In the genomic region with DNA sequence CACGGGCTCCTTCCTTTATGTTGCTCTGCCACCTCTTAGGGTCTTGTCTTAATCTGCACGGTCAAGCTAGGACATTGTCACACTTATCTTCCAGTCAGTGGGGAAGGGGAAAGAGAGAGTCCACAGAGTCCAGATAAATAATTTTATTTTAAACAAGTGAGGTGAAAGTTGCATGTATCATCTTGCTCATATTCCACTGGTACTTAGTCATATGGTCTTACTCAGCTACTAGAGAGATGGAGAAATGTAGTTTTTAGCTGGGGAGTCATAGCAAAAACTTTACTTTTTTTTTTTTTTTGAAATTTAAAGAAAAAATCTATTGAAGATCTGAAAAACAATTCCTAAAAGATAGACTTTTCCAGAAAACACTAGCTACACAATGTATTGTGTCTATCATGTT, we compare ENCODE assay signal across 2 cellular contexts.
TF ChIP-seq lines count a peak whose summit lies in the region.

No MANE protein-coding gene starts in this region.

TF ChIP-seq in SK-N-SH treated with all-trans-retinoic acid at 6 μM for 48 hours, 23 proteins besides CTCF, POLR2A, EP300 and RAD21 (continued from another document):
- TF ChIP-seq, protein P1, sequence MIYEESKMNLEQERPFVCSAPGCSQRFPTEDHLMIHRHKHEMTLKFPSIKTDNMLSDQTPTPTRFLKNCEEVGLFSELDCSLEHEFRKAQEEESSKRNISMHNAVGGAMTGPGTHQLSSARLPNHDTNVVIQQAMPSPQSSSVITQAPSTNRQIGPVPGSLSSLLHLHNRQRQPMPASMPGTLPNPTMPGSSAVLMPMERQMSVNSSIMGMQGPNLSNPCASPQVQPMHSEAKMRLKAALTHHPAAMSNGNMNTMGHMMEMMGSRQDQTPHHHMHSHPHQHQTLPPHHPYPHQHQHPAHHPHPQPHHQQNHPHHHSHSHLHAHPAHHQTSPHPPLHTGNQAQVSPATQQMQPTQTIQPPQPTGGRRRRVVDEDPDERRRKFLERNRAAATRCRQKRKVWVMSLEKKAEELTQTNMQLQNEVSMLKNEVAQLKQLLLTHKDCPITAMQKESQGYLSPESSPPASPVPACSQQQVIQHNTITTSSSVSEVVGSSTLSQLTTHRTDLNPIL (CRISPR knock-in tag; IDR thresholded peaks at IDR 0.05; ENCODE audit: low read depth): no peak

TF ChIP-seq in K562, 482 proteins besides CTCF, POLR2A, EP300 and RAD21 (continued from another document):
- TF ChIP-seq, protein P2, sequence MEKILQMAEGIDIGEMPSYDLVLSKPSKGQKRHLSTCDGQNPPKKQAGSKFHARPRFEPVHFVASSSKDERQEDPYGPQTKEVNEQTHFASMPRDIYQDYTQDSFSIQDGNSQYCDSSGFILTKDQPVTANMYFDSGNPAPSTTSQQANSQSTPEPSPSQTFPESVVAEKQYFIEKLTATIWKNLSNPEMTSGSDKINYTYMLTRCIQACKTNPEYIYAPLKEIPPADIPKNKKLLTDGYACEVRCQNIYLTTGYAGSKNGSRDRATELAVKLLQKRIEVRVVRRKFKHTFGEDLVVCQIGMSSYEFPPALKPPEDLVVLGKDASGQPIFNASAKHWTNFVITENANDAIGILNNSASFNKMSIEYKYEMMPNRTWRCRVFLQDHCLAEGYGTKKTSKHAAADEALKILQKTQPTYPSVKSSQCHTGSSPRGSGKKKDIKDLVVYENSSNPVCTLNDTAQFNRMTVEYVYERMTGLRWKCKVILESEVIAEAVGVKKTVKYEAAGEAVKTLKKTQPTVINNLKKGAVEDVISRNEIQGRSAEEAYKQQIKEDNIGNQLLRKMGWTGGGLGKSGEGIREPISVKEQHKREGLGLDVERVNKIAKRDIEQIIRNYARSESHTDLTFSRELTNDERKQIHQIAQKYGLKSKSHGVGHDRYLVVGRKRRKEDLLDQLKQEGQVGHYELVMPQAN (IDR thresholded peaks at IDR 0.05; ENCODE audit: borderline replicate concordance): no peak
- TF ChIP-seq, protein P3, sequence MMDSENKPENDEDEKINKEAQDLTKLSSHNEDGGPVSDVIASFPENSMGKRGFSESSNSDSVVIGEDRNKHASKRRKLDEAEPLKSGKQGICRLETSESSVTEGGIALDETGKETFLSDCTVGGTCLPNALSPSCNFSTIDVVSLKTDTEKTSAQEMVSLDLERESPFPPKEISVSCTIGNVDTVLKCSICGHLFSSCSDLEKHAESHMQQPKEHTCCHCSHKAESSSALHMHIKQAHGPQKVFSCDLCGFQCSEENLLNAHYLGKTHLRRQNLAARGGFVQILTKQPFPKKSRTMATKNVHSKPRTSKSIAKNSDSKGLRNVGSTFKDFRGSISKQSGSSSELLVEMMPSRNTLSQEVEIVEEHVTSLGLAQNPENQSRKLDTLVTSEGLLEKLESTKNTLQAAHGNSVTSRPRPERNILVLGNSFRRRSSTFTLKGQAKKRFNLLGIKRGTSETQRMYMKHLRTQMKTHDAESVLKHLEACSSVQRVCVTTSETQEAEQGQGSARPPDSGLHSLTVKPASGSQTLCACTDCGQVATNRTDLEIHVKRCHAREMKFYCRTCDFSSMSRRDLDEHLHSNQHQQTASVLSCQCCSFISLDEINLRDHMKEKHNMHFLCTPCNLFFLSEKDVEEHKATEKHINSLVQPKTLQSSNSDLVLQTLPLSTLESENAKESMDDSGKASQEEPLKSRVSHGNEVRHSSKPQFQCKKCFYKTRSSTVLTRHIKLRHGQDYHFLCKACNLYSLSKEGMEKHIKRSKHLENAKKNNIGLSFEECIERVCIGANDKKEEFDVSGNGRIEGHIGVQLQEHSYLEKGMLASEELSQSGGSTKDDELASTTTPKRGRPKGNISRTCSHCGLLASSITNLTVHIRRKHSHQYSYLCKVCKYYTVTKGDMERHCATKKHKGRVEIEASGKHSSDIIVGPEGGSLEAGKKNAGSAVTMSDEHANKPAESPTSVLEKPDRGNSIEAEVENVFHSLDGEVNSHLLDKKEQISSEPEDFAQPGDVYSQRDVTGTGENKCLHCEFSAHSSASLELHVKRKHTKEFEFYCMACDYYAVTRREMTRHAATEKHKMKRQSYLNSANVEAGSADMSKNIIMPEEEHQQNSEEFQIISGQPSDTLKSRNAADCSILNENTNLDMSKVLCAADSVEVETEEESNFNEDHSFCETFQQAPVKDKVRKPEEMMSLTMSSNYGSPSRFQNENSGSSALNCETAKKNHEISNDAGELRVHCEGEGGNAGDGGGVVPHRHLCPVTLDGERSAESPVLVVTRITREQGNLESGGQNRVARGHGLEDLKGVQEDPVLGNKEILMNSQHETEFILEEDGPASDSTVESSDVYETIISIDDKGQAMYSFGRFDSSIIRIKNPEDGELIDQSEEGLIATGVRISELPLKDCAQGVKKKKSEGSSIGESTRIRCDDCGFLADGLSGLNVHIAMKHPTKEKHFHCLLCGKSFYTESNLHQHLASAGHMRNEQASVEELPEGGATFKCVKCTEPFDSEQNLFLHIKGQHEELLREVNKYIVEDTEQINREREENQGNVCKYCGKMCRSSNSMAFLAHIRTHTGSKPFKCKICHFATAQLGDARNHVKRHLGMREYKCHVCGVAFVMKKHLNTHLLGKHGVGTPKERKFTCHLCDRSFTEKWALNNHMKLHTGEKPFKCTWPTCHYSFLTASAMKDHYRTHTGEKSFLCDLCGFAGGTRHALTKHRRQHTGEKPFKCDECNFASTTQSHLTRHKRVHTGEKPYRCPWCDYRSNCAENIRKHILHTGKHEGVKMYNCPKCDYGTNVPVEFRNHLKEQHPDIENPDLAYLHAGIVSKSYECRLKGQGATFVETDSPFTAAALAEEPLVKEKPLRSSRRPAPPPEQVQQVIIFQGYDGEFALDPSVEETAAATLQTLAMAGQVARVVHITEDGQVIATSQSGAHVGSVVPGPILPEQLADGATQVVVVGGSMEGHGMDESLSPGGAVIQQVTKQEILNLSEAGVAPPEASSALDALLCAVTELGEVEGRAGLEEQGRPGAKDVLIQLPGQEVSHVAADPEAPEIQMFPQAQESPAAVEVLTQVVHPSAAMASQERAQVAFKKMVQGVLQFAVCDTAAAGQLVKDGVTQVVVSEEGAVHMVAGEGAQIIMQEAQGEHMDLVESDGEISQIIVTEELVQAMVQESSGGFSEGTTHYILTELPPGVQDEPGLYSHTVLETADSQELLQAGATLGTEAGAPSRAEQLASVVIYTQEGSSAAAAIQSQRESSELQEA (IDR thresholded peaks at IDR 0.05; ENCODE audit: low read depth): no peak
- no peak for TF ChIP-seq FOXK2 (conservative IDR thresholded peaks at IDR 0.05 in 1 of 2, IDR thresholded peaks at IDR 0.05 in 1 of 2; ENCODE audit: low read depth in 2 of 2)
- no peak for TF ChIP-seq PTBP1 (IDR thresholded peaks at IDR 0.05; ENCODE audit: low read depth, low read length)
